14 cellular contexts compared by ENCODE assay signal in genomic region chr6:169583867-169584541, GRCh38.
DNase-seq lines count a peak whose midpoint lies in the region; ATAC-seq lines count a peak whose summit lies in the region.
"Had no signal": no experiment of that assay in that cellular context is flagged by ENCODE, and none has a peak within 500 bp of the region (broad histone marks: within the 10 kb centered on the region; RNA-seq: fewer than 3 reads in every experiment).

No MANE protein-coding gene starts in this region.

- no peaks in the 10 kb centered on the region for H3K27me3 Mint-ChIP-seq in IgD-negative memory B cell
- no peaks in the 10 kb centered on the region for H3K27me3 Mint-ChIP-seq in central memory CD8-positive, alpha-beta T cell

- H3K36me3 Mint-ChIP-seq in IgD-negative memory B cell, result peaks cover 5% of the 10 kb centered on the region
- H3K36me3 Mint-ChIP-seq in central memory CD8-positive, alpha-beta T cell (ENCODE audit: insufficient read depth), result no peaks in the 10 kb centered on the region

- H3K9me3 Mint-ChIP-seq in IgD-negative memory B cell, result peaks cover 0 to 3% (median 0%) of the 10 kb centered on the region in 3 donors
- no peaks in the 10 kb centered on the region for H3K9me3 Mint-ChIP-seq in central memory CD8-positive, alpha-beta T cell

- H3K4me1 Mint-ChIP-seq in IgD-negative memory B cell, result peaks cover 18 to 23% (median 21%) of the 10 kb centered on the region in 3 donors
- peaks cover 26% of the 10 kb centered on the region for H3K4me1 Mint-ChIP-seq in central memory CD8-positive, alpha-beta T cell

- peak overlapping the region; percentile 19 to 84 (median 59); a peak in 19 of 22 replicates for H3K4me2 ChIP-seq in BLaER1 treated with 17β-estradiol and CSF1 and Interleukin-3, amounts not matched to agents 10 nM and 100 nM

- H3K27me3 ChIP-seq in BLaER1 treated with 17β-estradiol and CSF1 and Interleukin-3, amounts not matched to agents 10 nM and 100 nM, result no peaks in the 10 kb centered on the region
- H3K27me3 ChIP-seq: transverse colon had no signal

- H3K36me3 ChIP-seq in BLaER1 treated with 17β-estradiol and CSF1 and Interleukin-3, amounts not matched to agents 10 nM and 100 nM, result peaks cover 0 to 19% (median 4%) of the 10 kb centered on the region in 11 experiments; a peak in 7 of 22 replicates
- H3K36me3 ChIP-seq: transverse colon had no signal

- peak; percentile 47 for ATAC-seq in GM19351 (IDR thresholded peaks at IDR 0.05; ENCODE audit: unreplicated experiment)
- peak; percentile 96 for ATAC-seq in central memory CD8-positive, alpha-beta T cell (replicated peaks; ENCODE audit: extremely low read depth, poor library complexity, severe bottlenecking)

- peaks cover 19 to 29% (median 24%) of the 10 kb centered on the region in 11 experiments for H3K9me3 ChIP-seq in BLaER1 treated with 17β-estradiol and CSF1 and Interleukin-3, amounts not matched to agents 10 nM and 100 nM (replicated peaks in 1 of 11)

- H3K4me3 ChIP-seq in BLaER1 treated with 17β-estradiol and CSF1 and Interleukin-3, amounts not matched to agents 10 nM and 100 nM, result no peak overlapping the region; a peak in 1 of 20 replicates
- H3K4me3 ChIP-seq: transverse colon had no signal

- peak overlapping the region in 1 of 4 donors; percentile 75 for H3K4me3 Mint-ChIP-seq in IgD-negative memory B cell
- no peak overlapping the region for H3K4me3 Mint-ChIP-seq in central memory CD8-positive, alpha-beta T cell

- H3K27ac Mint-ChIP-seq in IgD-negative memory B cell, result peak overlapping the region in 2 of 3 donors; percentile 0 to 54
- H3K27ac Mint-ChIP-seq in central memory CD8-positive, alpha-beta T cell (ENCODE audit: low read depth), result peak overlapping the region; percentile 2

- no peaks in the 10 kb centered on the region for H4K20me1 ChIP-seq in BLaER1 treated with 17β-estradiol and CSF1 and Interleukin-3, amounts not matched to agents 10 nM and 100 nM

- H3K4me1 ChIP-seq in BLaER1 treated with 17β-estradiol and CSF1 and Interleukin-3, amounts not matched to agents 10 nM and 100 nM, result peaks cover 12 to 23% (median 17%) of the 10 kb centered on the region in 10 experiments
- H3K4me1 ChIP-seq: parathyroid adenoma had no signal

- no peak overlapping the region for H3K9ac ChIP-seq in BLaER1 treated with 17β-estradiol and CSF1 and Interleukin-3, amounts not matched to agents 10 nM and 100 nM
- H3K9ac ChIP-seq: parathyroid adenoma had no signal

- peak overlapping the region in 4 of 11 experiments; percentile 12 to 44 (median 33); a peak in 6 of 22 replicates for H3K27ac ChIP-seq in BLaER1 treated with 17β-estradiol and CSF1 and Interleukin-3, amounts not matched to agents 10 nM and 100 nM
- H3K27ac ChIP-seq: parathyroid adenoma, transverse colon had no signal

- no peak for DNase-seq in central memory CD8-positive, alpha-beta T cell (ENCODE audit: low spot score in 2 of 2)
- DNase-seq in HK-2 (ENCODE audit: unreplicated experiment) (no peak), cerebellar cortex (ENCODE audit: low spot score) (no peak), NCI-H510A (lab: John Stamatoyannopoulos, UW) (no peak)
- DNase-seq in stimulated activated CD4-positive, alpha-beta T cell treated with anti-CD3 and anti-CD28 coated beads, Interleukin-4, amount 100 ng/mL, for 1 hour, result no peak
- DNase-seq: Kasumi-1, NCI-H1930, NCI-H748 treated with DMSO at 0.1 percent for 48 hours, RPMI8226, transverse colon had no signal
